1 cellular context compared by ENCODE assay signal in the genomic region with DNA sequence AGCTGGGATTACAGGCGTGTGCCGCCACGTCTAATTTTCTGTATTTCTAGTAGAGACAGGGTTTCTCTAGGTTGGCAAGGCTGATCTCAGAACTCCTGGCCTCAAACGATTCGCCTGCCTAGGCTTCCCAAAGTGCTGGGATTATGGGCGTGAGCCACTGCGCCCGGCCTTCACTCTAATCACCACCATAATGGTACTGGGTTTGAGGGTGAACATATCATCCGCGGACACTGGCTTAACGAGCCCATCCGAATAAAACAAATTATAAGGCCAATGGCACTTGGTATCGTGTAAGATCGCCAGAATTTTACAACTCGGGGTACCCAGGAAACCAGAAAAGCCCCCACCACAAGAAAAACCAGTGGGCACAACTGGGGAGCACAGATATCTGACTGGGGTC.
TF ChIP-seq lines count a peak whose summit lies in the region.

No MANE protein-coding gene starts in this region.

TF ChIP-seq in H1, 55 proteins besides CTCF, POLR2A, EP300 and RAD21:
- no peak for TF ChIP-seq POU5F1 (IDR thresholded peaks at IDR 0.05; ENCODE audit: low read depth, low read length)
- TF ChIP-seq TAF1 (IDR thresholded peaks at IDR 0.05; ENCODE audit: low read depth, low read length) = no peak
- TF ChIP-seq BRCA1 (IDR thresholded peaks at IDR 0.05; ENCODE audit: low read depth, low read length) = no peak
- no peak for TF ChIP-seq EGR1 (IDR thresholded peaks at IDR 0.05; ENCODE audit: borderline replicate concordance, low read depth, low read length)
- no peak for TF ChIP-seq YY1 (IDR thresholded peaks at IDR 0.05; ENCODE audit: low read depth, low read length)
- no peak for TF ChIP-seq TAF7 (optimal IDR thresholded peaks at IDR 0.05; ENCODE audit: borderline replicate concordance, low read depth, low read length)
- no peak for TF ChIP-seq TEAD4 (IDR thresholded peaks at IDR 0.05; ENCODE audit: low read depth, low read length)
